ENCODE assay signal across 9 cellular contexts in genomic region chr9:84669293-84670105, GRCh38. TPM values are rescaled to one million over a fixed set of nuclear protein-coding genes. Genes with fewer than 3 reads are reported as not detected.
DNase-seq lines count a peak whose midpoint lies in the region; ATAC-seq, FAIRE-seq and TF ChIP-seq lines count a peak whose summit lies in the region.
"Had no signal": no experiment of that assay in that cellular context is flagged by ENCODE, and none has a peak within 500 bp of the region (broad histone marks: within the 10 kb centered on the region; RNA-seq: fewer than 3 reads in every experiment).

NTRK2 (plus strand) TSS chr9:84669729; CDS start chr9:84670749, 1,020 bp downstream.

- H3K9me3 Mint-ChIP-seq in CD8-positive, alpha-beta T cell: no peaks in the 10 kb centered on the region

- TF ChIP-seq CTCF in CD8-positive, alpha-beta T cell (IDR thresholded peaks at IDR 0.05): no peak
- TF ChIP-seq CTCF in VCaP (conservative IDR thresholded peaks at IDR 0.05) (peak; percentile 67), fibroblast of mammary gland (conservative IDR thresholded peaks at IDR 0.05; ENCODE audit: control insufficient read depth, insufficient read depth, low read depth, low read length) (no peak), OCI-LY7 (conservative IDR thresholded peaks at IDR 0.05; ENCODE audit: low read length) (no peak)

- no peak within 1 kb of the TSS for H2AFZ ChIP-seq in OCI-LY7 (ENCODE audit: low read length)

- H3K36me3 Mint-ChIP-seq in CD8-positive, alpha-beta T cell: no peaks in the 10 kb centered on the region

- H3K9me2 ChIP-seq in OCI-LY7 (ENCODE audit: insufficient read depth, low read length): no peaks in the 10 kb centered on the region

- no peaks in the 10 kb centered on the region for H3K36me3 ChIP-seq in CD8-positive, alpha-beta T cell (ENCODE audit: insufficient read depth, low read length)
- no peaks in the 10 kb centered on the region for H3K36me3 ChIP-seq in H7 (replicated peaks; ENCODE audit: control insufficient read depth, insufficient read depth, low read length)
- no peaks in the 10 kb centered on the region for H3K36me3 ChIP-seq in muscle layer of colon (ENCODE audit: insufficient read depth, low read length)
- H3K36me3 ChIP-seq in OCI-LY7 (ENCODE audit: insufficient read depth, low read length): no peaks in the 10 kb centered on the region

- intact Hi-C loops in CD8-positive, alpha-beta T cell (cut with DNase I, micrococcal nuclease): no loop called here
- intact Hi-C loops in OCI-LY7 (cut with micrococcal nuclease; ENCODE audit: unreplicated experiment): no loop called here

- peaks cover 47% of the 10 kb centered on the region for H3K27me3 Mint-ChIP-seq in CD8-positive, alpha-beta T cell (ENCODE audit: low read depth)

- peaks cover 2% of the 10 kb centered on the region for H3K27me3 ChIP-seq in CD8-positive, alpha-beta T cell (ENCODE audit: insufficient read depth, low read length)
- H3K27me3 ChIP-seq in H7 (ENCODE audit: control insufficient read depth, insufficient read depth, low read length): peaks cover 52% of the 10 kb centered on the region
- H3K27me3 ChIP-seq in muscle layer of colon (ENCODE audit: control insufficient read depth in 1 of 2, insufficient read depth in 2 of 2, low read length in 2 of 2): peaks cover 8 to 34% of the 10 kb centered on the region in 2 donors

- peak within 1 kb of the TSS; percentile 50 for H3K4me3 Mint-ChIP-seq in CD8-positive, alpha-beta T cell

- FAIRE-seq in urothelium cell line (lab: Jason Lieb, UNC): no peak

- H3K27ac Mint-ChIP-seq in CD8-positive, alpha-beta T cell: no peak within 1 kb of the TSS

- H3K27ac ChIP-seq in CD8-positive, alpha-beta T cell (ENCODE audit: low read depth, low read length): no peak within 1 kb of the TSS
- H3K27ac ChIP-seq in VCaP (no peak within 1 kb of the TSS), muscle layer of colon (ENCODE audit: low read depth, low read length) (no peak within 1 kb of the TSS), OCI-LY7 (ENCODE audit: low read depth, low read length, poor library complexity, severe bottlenecking) (no peak within 1 kb of the TSS)

- DNase-seq in CD8-positive, alpha-beta T cell: no peak
- DNase-seq in H7 (peak; percentile 81), fibroblast of mammary gland (ENCODE audit: low read depth) (peak; percentile 4), urothelium cell line (ENCODE audit: low spot score) (peak; percentile 68), OCI-LY7 (ENCODE audit: low spot score) (no peak)

- H3K4me1 Mint-ChIP-seq in CD8-positive, alpha-beta T cell (ENCODE audit: low read depth): peaks cover 9% of the 10 kb centered on the region

- H3K4me1 ChIP-seq in CD8-positive, alpha-beta T cell (ENCODE audit: insufficient read depth, low read length): no peaks in the 10 kb centered on the region
- H3K4me1 ChIP-seq in muscle layer of colon (ENCODE audit: insufficient read depth, low read length) (peaks cover 9% of the 10 kb centered on the region), OCI-LY7 (ENCODE audit: insufficient read depth, low read length, poor library complexity, severe bottlenecking) (no peaks in the 10 kb centered on the region)

- CTCF ChIA-PET in CD8-positive, alpha-beta T cell (lab: Charles Lee): no interaction called here
- CTCF ChIA-PET in OCI-LY7 (lab: Charles Lee; ENCODE audit: unreplicated experiment): no interaction called here

- POLR2A ChIA-PET in CD8-positive, alpha-beta T cell (lab: Charles Lee): no interaction called here
- POLR2A ChIA-PET in OCI-LY7 (lab: Charles Lee): no interaction called here

- H3K79me2 ChIP-seq in OCI-LY7 (ENCODE audit: insufficient read depth, low read depth, low read length): no peaks in the 10 kb centered on the region

- no peaks in the 10 kb centered on the region for H4K20me1 ChIP-seq in OCI-LY7 (ENCODE audit: insufficient read depth, low read length)

- BruUV-seq in OCI-LY7 (replicated peaks; lab: Mats Ljungman, UMichigan): no TSS peak

- H3K4me2 ChIP-seq in OCI-LY7 (ENCODE audit: low read length): no peak within 1 kb of the TSS

- no peak within 1 kb of the TSS for H3K9ac ChIP-seq in muscle layer of colon (ENCODE audit: low read length)

- no peaks in the 10 kb centered on the region for H3K9me3 ChIP-seq in CD8-positive, alpha-beta T cell (ENCODE audit: low read length)
- H3K9me3 ChIP-seq in muscle layer of colon (ENCODE audit: low read length) (no peaks in the 10 kb centered on the region), OCI-LY7 (ENCODE audit: low read length) (no peaks in the 10 kb centered on the region)

- no peak within 1 kb of the TSS for H3K4me3 ChIP-seq in CD8-positive, alpha-beta T cell (ENCODE audit: low read depth, low read length)
- H3K4me3 ChIP-seq in H7 (ENCODE audit: insufficient read depth, low read depth, low read length): peak within 1 kb of the TSS; percentile 42
- peak within 1 kb of the TSS; percentile 7 for H3K4me3 ChIP-seq in fibroblast of mammary gland (ENCODE audit: control insufficient read depth, low read depth, low read length)
- H3K4me3 ChIP-seq in muscle layer of colon (ENCODE audit: low read depth in 1 of 2, low read length in 2 of 2): peak within 1 kb of the TSS; percentile 42 to 59
- no peak within 1 kb of the TSS for H3K4me3 ChIP-seq in OCI-LY7 (ENCODE audit: low read depth, low read length, poor library complexity, severe bottlenecking)

- ATAC-seq in CD8-positive, alpha-beta T cell: no peak
- ATAC-seq in HG03571 (IDR thresholded peaks at IDR 0.05; ENCODE audit: unreplicated experiment): no peak

RNA-seq across cellular contexts. Expression of gene NTRK2, which starts in this region (rescaled TPM):
- total RNA-seq in CD8-positive, alpha-beta T cell: not detected
- not detected in 2 replicates for total RNA-seq in H7 (2014; rRNA removed; shearing (Covaris generic))
- 0.06 TPM in 1 of 2 replicates, not detected in the other for total RNA-seq in OCI-LY7 (2014; rRNA removed; shearing (Covaris generic))
- not detected in 2 replicates for total RNA-seq in OCI-LY7 (2022)
- total RNA-seq: LHCN-M2 had no signal

Comparison
In these comparisons a context has a peak if more than half of its experiments do, and no peak if none do; other contexts are left out.
1. Peak in DNase-seq and H3K4me3 ChIP-seq in H7; RNA of the gene not detected or under 1 TPM.
2. DNase-seq: peak in fibroblast of mammary gland (single experiment) and urothelium cell line (single experiment); none in CD8-positive, alpha-beta T cell (0 of 7) and OCI-LY7 (single experiment).
3. H3K4me3 ChIP-seq: peak in fibroblast of mammary gland (single experiment) and muscle layer of colon (2 of 2); none in CD8-positive, alpha-beta T cell (single experiment) and OCI-LY7 (single experiment).